In the genomic region with DNA sequence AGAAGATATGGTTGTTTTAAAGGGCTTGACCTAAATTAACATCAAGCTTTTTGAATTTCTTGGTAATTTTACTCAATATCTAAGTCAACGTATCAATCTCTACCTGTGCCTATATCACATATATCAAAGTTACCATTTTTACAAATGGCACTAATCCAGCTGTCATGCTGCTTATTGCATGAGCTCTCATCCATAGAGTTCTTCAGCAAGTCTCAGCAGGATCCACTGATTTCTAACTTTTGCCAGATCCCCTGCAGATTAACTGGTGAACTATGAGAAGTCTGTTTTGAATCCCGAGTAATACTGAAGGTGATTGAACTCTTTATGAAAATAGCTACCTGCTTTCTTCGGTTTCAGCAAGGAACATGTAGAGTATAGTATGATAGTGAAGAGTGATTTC, we compare ENCODE assay signal across 10 cellular contexts.
"Had no signal": no experiment of that assay in that cellular context is flagged by ENCODE, and none has a peak within 500 bp of the region (broad histone marks: within the 10 kb centered on the region; RNA-seq: fewer than 3 reads in every experiment).

No MANE protein-coding gene starts in this region.

- H3K4me3 ChIP-seq: GM23248, HAP-1 had no signal

- H3K4me3 Mint-ChIP-seq: HFFc6 had no signal

- FAIRE-seq: HTR-8/SVneo had no signal

- DNase-seq: GM23248, GOT3, H7, HFFc6, IMR-90, KBM-7 had no signal

- H3K9me3 ChIP-seq: HAP-1 had no signal

- ATAC-seq: HCT116 had no signal

- H3K4me2 ChIP-seq: KMS-11 had no signal

- H2AFZ ChIP-seq: GM23248 had no signal

- H3K27ac Mint-ChIP-seq: HFFc6 had no signal

- H3K27ac ChIP-seq: GM23248, KMS-11 had no signal

- H3K36me3 ChIP-seq: HAP-1 had no signal

- H3K9ac ChIP-seq: GM23248, KMS-11 had no signal
